Comparison of ENCODE assay signal across 9 cellular contexts in genomic region chr9:121156263-121156731, GRCh38. TPM values are rescaled to one million over a fixed set of nuclear protein-coding genes. Genes with fewer than 3 reads are reported as not detected.
DNase-seq lines count a peak whose midpoint lies in the region; ATAC-seq and TF ChIP-seq lines count a peak whose summit lies in the region.
"Had no signal": no experiment of that assay in that cellular context is flagged by ENCODE, and none has a peak within 500 bp of the region (broad histone marks: within the 10 kb centered on the region; RNA-seq: fewer than 3 reads in every experiment).

No MANE protein-coding gene starts in this region.

- H3K27ac Mint-ChIP-seq in stimulated activated naive CD8-positive, alpha-beta T cell treated with anti-CD3 and anti-CD28 coated beads, Interleukin-15, amount 100 ng/mL, for 72 hours, result peak overlapping the region; percentile 61 to 82

- H3K27me3 Mint-ChIP-seq in stimulated activated naive CD8-positive, alpha-beta T cell treated with anti-CD3 and anti-CD28 coated beads, Interleukin-15, amount 100 ng/mL, for 72 hours, result no peaks in the 10 kb centered on the region

- TF ChIP-seq CTCF in GM13977 (IDR thresholded peaks at IDR 0.05; ENCODE audit: extremely low read depth, insufficient read depth, missing control alignments) (no peak), mammary epithelial cell (conservative IDR thresholded peaks at IDR 0.05 in 1 of 2, IDR thresholded peaks at IDR 0.05 in 1 of 2; ENCODE audit: extremely low read depth in 1 of 2, insufficient read depth in 1 of 2, low read depth in 1 of 2, low read length in 2 of 2) (no peak), uterus (IDR thresholded peaks at IDR 0.05) (no peak)

- H3K79me2 ChIP-seq in mammary epithelial cell (ENCODE audit: insufficient read depth, low read length), result no peaks in the 10 kb centered on the region

- ATAC-seq in GM21723 (IDR thresholded peaks at IDR 0.05; ENCODE audit: unreplicated experiment), result peak; percentile 85
- peak; percentile 96 for ATAC-seq in stimulated activated naive CD8-positive, alpha-beta T cell treated with anti-CD3 and anti-CD28 coated beads, Interleukin-15, amount 100 ng/mL, for 72 hours

- no peaks in the 10 kb centered on the region for H3K9me3 Mint-ChIP-seq in stimulated activated naive CD8-positive, alpha-beta T cell treated with anti-CD3 and anti-CD28 coated beads, Interleukin-15, amount 100 ng/mL, for 72 hours
- H3K9me3 Mint-ChIP-seq: neural crest cell had no signal

- H4K20me1 ChIP-seq in mammary epithelial cell (ENCODE audit: insufficient read depth, low read length), result no peaks in the 10 kb centered on the region

- H3K9me3 ChIP-seq in mammary epithelial cell (replicated peaks; ENCODE audit: insufficient read depth, low read length) (no peaks in the 10 kb centered on the region), uterus (no peaks in the 10 kb centered on the region)

- no peak overlapping the region for H2AFZ ChIP-seq in mammary epithelial cell (ENCODE audit: low read depth, low read length)

- H3K9ac ChIP-seq in mammary epithelial cell (ENCODE audit: insufficient read depth, low read length), result no peak overlapping the region

- dilution Hi-C loops in mammary epithelial cell (cut with HindIII; ENCODE audit: low sequenced_read_pairs), result no loop called here

- intact Hi-C loops in mammary epithelial cell (cut with micrococcal nuclease), result loop anchor here (1.0 to 5.0 kb wide), 4 partner anchors 18 to 84 kb away; partner anchors contain the start of gene CNTRL
- intact Hi-C loops in uterus (cut with DNase I; ENCODE audit: low total_unique reads), result no loop called here

- H3K4me1 ChIP-seq in mammary epithelial cell (ENCODE audit: insufficient read depth, low read length) (peaks cover 39% of the 10 kb centered on the region), uterus (no peaks in the 10 kb centered on the region)

- DNase-seq in GM13977 (ENCODE audit: low spot score) (peak; percentile 71), KBM-7 (peak; percentile 43), mammary epithelial cell (peak; percentile 97), KG1 (lab: John Stamatoyannopoulos, UW) (no peak), mesenteric fat pad (ENCODE audit: low spot score) (no peak), uterus (no peak)
- peak; percentile 25 to 28 for DNase-seq in stimulated activated naive CD8-positive, alpha-beta T cell treated with anti-CD3 and anti-CD28 coated beads, Interleukin-15, amount 100 ng/mL, for 72 hours

- H3K4me3 ChIP-seq in mammary epithelial cell (replicated peaks in 1 of 3; ENCODE audit: insufficient read depth in 1 of 3, low read depth in 2 of 3, low read length in 3 of 3) (no peak overlapping the region), uterus (no peak overlapping the region)

- in situ Hi-C loops in GM13977 (cut with MboI; ENCODE audit: low pct_unique_long_range_greater_than_20kb, low sequenced_read_pairs, unreplicated experiment), result no loop called here
- in situ Hi-C loops in KBM-7 (cut with MboI; ENCODE audit: low pct_unique_long_range_greater_than_20kb, low sequenced_read_pairs), result no loop called here
- in situ Hi-C loops in mammary epithelial cell (cut with MboI; ENCODE audit: low sequenced_read_pairs in 2 of 2), result no loop called here

- WGBS in mammary epithelial cell (ENCODE audit: low coverage, missing lambda C conversion rate), result 0% methylated on average over 2 of the region's 2 CpGs

- H3K4me1 Mint-ChIP-seq in stimulated activated naive CD8-positive, alpha-beta T cell treated with anti-CD3 and anti-CD28 coated beads, Interleukin-15, amount 100 ng/mL, for 72 hours, result peaks cover 36% of the 10 kb centered on the region
- H3K4me1 Mint-ChIP-seq: neural crest cell had no signal

- BruUV-seq in mammary epithelial cell (replicated peaks; lab: Mats Ljungman, UMichigan), result no TSS peak

- peak overlapping the region; percentile 41 for H3K27ac ChIP-seq in mammary epithelial cell (ENCODE audit: insufficient read depth, low read depth, low read length)
- H3K27ac ChIP-seq in uterus, result no peak overlapping the region

- peak overlapping the region; percentile 68 for H3K4me2 ChIP-seq in mammary epithelial cell (ENCODE audit: insufficient read depth, low read depth, low read length)

- TF ChIP-seq POLR2A in uterus (IDR thresholded peaks at IDR 0.05), result no peak

- CTCF ChIA-PET in mammary epithelial cell (lab: Charles Lee; ENCODE audit: low non-redundant PET), result no interaction called here

- peak overlapping the region; percentile 28 for H3K4me3 Mint-ChIP-seq in stimulated activated naive CD8-positive, alpha-beta T cell treated with anti-CD3 and anti-CD28 coated beads, Interleukin-15, amount 100 ng/mL, for 72 hours
- H3K4me3 Mint-ChIP-seq: neural crest cell had no signal

- H3K36me3 ChIP-seq in mammary epithelial cell (ENCODE audit: insufficient read depth, low read length) (peaks cover 12% of the 10 kb centered on the region), uterus (peaks cover 0 to 4% of the 10 kb centered on the region in 2 donors)

- H3K27me3 ChIP-seq in mammary epithelial cell (ENCODE audit: insufficient read depth, low read length), result no peaks in the 10 kb centered on the region
- H3K27me3 ChIP-seq in uterus, result no peaks in the 10 kb centered on the region

RNA-seq across cellular contexts. Expression of gene RAB14, which starts 45.4 kb away (rescaled TPM):
- 10 to 100 TPM; 27.5 to 74.6 TPM for total RNA-seq in mammary epithelial cell
- polyA plus RNA-seq in mammary epithelial cell, result 24.7 TPM
- 33.8 TPM for polyA minus RNA-seq in mammary epithelial cell
- total RNA-seq in mesenteric fat pad, result 56.9 TPM
- 10 to 100 TPM; 13.6 to 69.0 (median 52.9) TPM for total RNA-seq in uterus

Comparison
In these comparisons a context has a peak if more than half of its experiments do, and no peak if none do; other contexts are left out.
1. DNase-seq: peak in GM13977 (single experiment), KBM-7 (single experiment), mammary epithelial cell (single experiment) and stimulated activated naive CD8-positive, alpha-beta T cell treated with anti-CD3 and anti-CD28 coated beads, Interleukin-15, amount 100 ng/mL, for 72 hours (2 of 2); none in KG1 (single experiment), mesenteric fat pad (single experiment) and uterus (0 of 2).